11 cellular contexts compared by ENCODE assay signal in the genomic region with DNA sequence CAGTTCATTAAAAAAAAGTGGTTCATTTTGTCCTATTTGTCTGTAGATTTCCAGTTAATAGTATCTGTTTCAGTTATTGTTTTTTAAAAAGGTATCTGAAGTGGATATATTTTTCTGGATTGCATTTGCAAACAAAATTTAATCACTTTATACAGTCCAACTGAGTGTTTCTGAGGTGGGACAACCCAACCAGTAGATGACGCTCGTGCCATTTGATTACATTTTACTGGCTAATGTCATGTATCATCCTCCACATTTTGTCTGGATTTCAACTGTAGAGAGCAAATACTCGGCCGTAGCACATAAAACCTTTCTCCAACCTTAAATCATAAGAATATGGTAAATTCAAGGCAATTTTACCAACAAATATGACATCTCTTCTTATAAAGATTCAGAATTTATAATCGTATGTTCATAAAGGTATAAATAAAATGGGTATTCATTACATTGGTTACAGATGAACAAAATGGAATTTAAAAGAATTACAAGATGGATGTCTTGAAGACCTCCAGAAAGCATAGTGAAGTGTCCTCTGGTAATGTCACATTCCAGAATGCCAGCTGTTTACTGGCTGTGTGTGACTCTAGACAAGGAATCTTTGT.
DNase-seq lines count a peak whose midpoint lies in the region; ATAC-seq, FAIRE-seq and TF ChIP-seq lines count a peak whose summit lies in the region.
"Had no signal": no experiment of that assay in that cellular context is flagged by ENCODE, and none has a peak within 500 bp of the region (broad histone marks: within the 10 kb centered on the region; RNA-seq: fewer than 3 reads in every experiment).

No MANE protein-coding gene starts in this region.

- no peak for TF ChIP-seq EP300 in gastroesophageal sphincter (IDR thresholded peaks at IDR 0.05)

- no peak overlapping the region for H3K27ac Mint-ChIP-seq in astrocyte (ENCODE audit: unreplicated experiment)
- H3K27ac Mint-ChIP-seq in glutamatergic neuron (ENCODE audit: unreplicated experiment), result no peak overlapping the region
- H3K27ac Mint-ChIP-seq: CD14-positive monocyte had no signal

- H3K9me3 ChIP-seq in astrocyte (ENCODE audit: insufficient read depth, low read depth, low read length) (no peaks in the 10 kb centered on the region), gastroesophageal sphincter (no peaks in the 10 kb centered on the region)
- H3K9me3 ChIP-seq: adrenal gland had no signal

- no peak overlapping the region for H3K4me3 ChIP-seq in astrocyte (ENCODE audit: insufficient read depth, low read depth, low read length)
- H3K4me3 ChIP-seq in gastroesophageal sphincter, result no peak overlapping the region
- H3K4me3 ChIP-seq: adrenal gland had no signal

- H3K36me3 ChIP-seq in astrocyte (ENCODE audit: insufficient read depth, low read length), result no peaks in the 10 kb centered on the region
- no peaks in the 10 kb centered on the region for H3K36me3 ChIP-seq in gastroesophageal sphincter
- H3K36me3 ChIP-seq: adrenal gland had no signal

- H3K4me1 ChIP-seq in astrocyte (ENCODE audit: insufficient read depth, low read length) (no peaks in the 10 kb centered on the region), gastroesophageal sphincter (no peaks in the 10 kb centered on the region)
- H3K4me1 ChIP-seq: adrenal gland had no signal

- H3K4me2 ChIP-seq in astrocyte (ENCODE audit: low read length), result no peak overlapping the region

- 76 to 80% methylated on average over 5 of the region's 5 CpGs for WGBS in gastroesophageal sphincter (ENCODE audit: low coverage in 1 of 2), 2 donors

- peaks cover 2% of the 10 kb centered on the region for H3K4me1 Mint-ChIP-seq in astrocyte (ENCODE audit: low read depth, unreplicated experiment)
- peaks cover 12% of the 10 kb centered on the region for H3K4me1 Mint-ChIP-seq in glutamatergic neuron (ENCODE audit: low read depth, unreplicated experiment)
- H3K4me1 Mint-ChIP-seq: CD14-positive monocyte had no signal

- TF ChIP-seq CTCF in astrocyte (IDR thresholded peaks at IDR 0.05; ENCODE audit: insufficient read depth, low read depth, low read length), result peak; percentile 15
- TF ChIP-seq CTCF in gastroesophageal sphincter (IDR thresholded peaks at IDR 0.05), result no peak
- no peak for TF ChIP-seq CTCF in glutamatergic neuron (IDR thresholded peaks at IDR 0.05; ENCODE audit: partially characterized antibody, unreplicated experiment)

- no peak overlapping the region for H2AFZ ChIP-seq in astrocyte (ENCODE audit: low read depth, low read length)

- no peak for FAIRE-seq in astrocyte (lab: Jason Lieb, UNC)

- H3K27me3 Mint-ChIP-seq in astrocyte (ENCODE audit: low read depth, unreplicated experiment) (no peaks in the 10 kb centered on the region), glutamatergic neuron (ENCODE audit: unreplicated experiment) (no peaks in the 10 kb centered on the region)

- no peaks in the 10 kb centered on the region for H3K36me3 Mint-ChIP-seq in astrocyte (ENCODE audit: low read depth, unreplicated experiment)
- H3K36me3 Mint-ChIP-seq in glutamatergic neuron (ENCODE audit: unreplicated experiment), result no peaks in the 10 kb centered on the region
- H3K36me3 Mint-ChIP-seq: CD14-positive monocyte had no signal

- DNase-seq in NOMO-1 treated with DMSO at 0.1 percent for 48 hours (lab: John Stamatoyannopoulos, UW; ENCODE audit: unreplicated experiment) (peak; percentile 22), NOMO-1 treated with dmso at 0.1 percent for 144 hours (lab: John Stamatoyannopoulos, UW; ENCODE audit: unreplicated experiment) (no peak), NCI-H1092 treated with DMSO at 0.1 percent for 48 hours (lab: John Stamatoyannopoulos, UW) (peak; percentile 46), astrocyte (ENCODE audit: low read depth) (no peak), stromal cell of bone marrow (ENCODE audit: low read depth) (peak; percentile 15), glutamatergic neuron (no peak)
- DNase-seq in stimulated activated CD4-positive, alpha-beta T cell treated with anti-CD3 and anti-CD28 coated beads, Interleukin-4, amount 100 ng/mL, for 1 hour, result no peak
- DNase-seq: adrenal gland, NCI-H1436 treated with DMSO at 0.1 percent for 48 hours had no signal

- H3K79me2 ChIP-seq in astrocyte (ENCODE audit: insufficient read depth, low read length), result no peaks in the 10 kb centered on the region

- H3K9me3 Mint-ChIP-seq in astrocyte (ENCODE audit: unreplicated experiment) (no peaks in the 10 kb centered on the region), glutamatergic neuron (ENCODE audit: unreplicated experiment) (no peaks in the 10 kb centered on the region)

- H3K27me3 ChIP-seq in astrocyte (ENCODE audit: insufficient read depth, low read length) (no peaks in the 10 kb centered on the region), gastroesophageal sphincter (no peaks in the 10 kb centered on the region)
- H3K27me3 ChIP-seq: adrenal gland had no signal

- H3K27ac ChIP-seq in astrocyte (ENCODE audit: low read depth, low read length) (no peak overlapping the region), gastroesophageal sphincter (no peak overlapping the region)
- H3K27ac ChIP-seq: adrenal gland had no signal

- H4K20me1 ChIP-seq in astrocyte (ENCODE audit: insufficient read depth, low read length), result no peaks in the 10 kb centered on the region

- H3K9ac ChIP-seq in astrocyte (ENCODE audit: low read length), result no peak overlapping the region

- no peak for TF ChIP-seq POLR2A in gastroesophageal sphincter (IDR thresholded peaks at IDR 0.05)

- no peak for ATAC-seq in gastroesophageal sphincter

- H3K4me3 Mint-ChIP-seq in astrocyte (ENCODE audit: unreplicated experiment) (no peak overlapping the region), glutamatergic neuron (ENCODE audit: unreplicated experiment) (no peak overlapping the region)
- H3K4me3 Mint-ChIP-seq: CD14-positive monocyte had no signal

Comparison
In these comparisons a context has a peak if more than half of its experiments do, and no peak if none do; other contexts are left out.
1. DNase-seq: peak in NOMO-1 treated with DMSO at 0.1 percent for 48 hours (single experiment), NCI-H1092 treated with DMSO at 0.1 percent for 48 hours (single experiment) and stromal cell of bone marrow (single experiment); none in NOMO-1 treated with dmso at 0.1 percent for 144 hours (single experiment), astrocyte (single experiment), glutamatergic neuron (single experiment) and stimulated activated CD4-positive, alpha-beta T cell treated with anti-CD3 and anti-CD28 coated beads, Interleukin-4, amount 100 ng/mL, for 1 hour (single experiment).